In genomic region chr6:27518881-27519795, GRCh38 we compare ENCODE assay signal across 8 cellular contexts.
A peak's percentile ranks its signal among the peaks of the same experiment; 100 is the strongest.
DNase-seq lines count a peak whose midpoint lies in the region; ATAC-seq lines count a peak whose summit lies in the region.

No MANE protein-coding gene starts in this region.

- peak overlapping the region; percentile 92 for H3K27ac ChIP-seq in cingulate gyrus (ENCODE audit: low read depth, low read length)

- DNase-seq in activated gamma-delta T cell treated with Interleukin-2 at 50 U/mL for 16 hours: peak; percentile 44
- no peak for DNase-seq in activated gamma-delta T cell (lab: John Stamatoyannopoulos, UW)
- DNase-seq in NCI-H2227 (lab: John Stamatoyannopoulos, UW; ENCODE audit: unreplicated experiment): peak; percentile 84
- peak; percentile 26 for DNase-seq in activated CD4-positive, CD25-positive, alpha-beta regulatory T cell treated with anti-CD3 and anti-CD28 coated beads, Interleukin-2, amount 50 U/mL, for 16 hours (ENCODE audit: low read depth, low spot score)
- peak; percentile 90 for DNase-seq in kidney tubule cell (ENCODE audit: low spot score)
- peak; percentile 75 for DNase-seq in stimulated activated CD4-positive, alpha-beta T cell treated with anti-CD3 and anti-CD28 coated beads, Interleukin-15, amount 100 ng/mL, for 24 hours

- peak; percentile 64 for ATAC-seq in HG03039 (IDR thresholded peaks at IDR 0.05; ENCODE audit: unreplicated experiment)
